Comparison of ENCODE assay signal across 8 cellular contexts in genomic region chr22:49852898-49853894, GRCh38. TPM values are rescaled to one million over a fixed set of nuclear protein-coding genes. Genes with fewer than 3 reads are reported as not detected.
A peak's percentile ranks its signal among the peaks of the same experiment; 100 is the strongest.
DNase-seq lines count a peak whose midpoint lies in the region; ATAC-seq and TF ChIP-seq lines count a peak whose summit lies in the region.

TSS of gene ZBED4 (plus strand) at chr22:49853844. CDS start at chr22:49883663, 29,819 bp downstream.

- no peaks in the 10 kb centered on the region for H3K36me3 Mint-ChIP-seq in progenitor cell of endocrine pancreas (ENCODE audit: insufficient read depth)

- H3K4me3 Mint-ChIP-seq in progenitor cell of endocrine pancreas (ENCODE audit: low read depth), result peak within 1 kb of the TSS; percentile 96

- no peaks in the 10 kb centered on the region for H3K9me3 Mint-ChIP-seq in progenitor cell of endocrine pancreas (ENCODE audit: low read depth)

- H3K4me1 Mint-ChIP-seq in progenitor cell of endocrine pancreas (ENCODE audit: low read depth), result peaks cover 28% of the 10 kb centered on the region

- peak within 1 kb of the TSS; percentile 95 for H3K27ac Mint-ChIP-seq in progenitor cell of endocrine pancreas

- intact Hi-C loops in left ventricle myocardium superior (cut with micrococcal nuclease), result no loop called here

- H3K27ac ChIP-seq in angular gyrus (ENCODE audit: low read depth, low read length), result peak within 1 kb of the TSS; percentile 62

- ATAC-seq in GM18502 (IDR thresholded peaks at IDR 0.05; ENCODE audit: poor library complexity, unreplicated experiment), result peak; percentile 73
- ATAC-seq in HG02938 (IDR thresholded peaks at IDR 0.05; ENCODE audit: unreplicated experiment), result peak; percentile 70
- ATAC-seq in left ventricle myocardium superior, result peak; percentile 95

- DNase-seq in NCI-H1694 treated with DMSO at 0.1 percent for 48 hours (lab: John Stamatoyannopoulos, UW) (peak; percentile 93), T-helper 2 cell (peak; percentile 96 to 99 (median 97)), left ventricle myocardium superior (peak; percentile 100), progenitor cell of endocrine pancreas (ENCODE audit: low spot score, unreplicated experiment) (peak; percentile 98), ureter (ENCODE audit: low spot score) (peak; percentile 97)

- peaks cover 29% of the 10 kb centered on the region for H3K27me3 Mint-ChIP-seq in progenitor cell of endocrine pancreas

- TF ChIP-seq CTCF in progenitor cell of endocrine pancreas (IDR thresholded peaks at IDR 0.05; ENCODE audit: unreplicated experiment), result no peak

RNA-seq across cellular contexts. Expression of gene ZBED4, which starts in this region (rescaled TPM):
- total RNA-seq in left ventricle myocardium superior, result 4.6 TPM
- total RNA-seq in progenitor cell of endocrine pancreas, result 34.3 and 36.5 TPM in 2 replicates
- total RNA-seq in ureter, result 13.6 TPM

Comparison
In these comparisons a context has a peak if more than half of its experiments do, and no peak if none do; other contexts are left out.
1. Peak in every context shown above with its lines: DNase-seq, ATAC-seq and H3K27ac ChIP-seq.